In the genomic region with DNA sequence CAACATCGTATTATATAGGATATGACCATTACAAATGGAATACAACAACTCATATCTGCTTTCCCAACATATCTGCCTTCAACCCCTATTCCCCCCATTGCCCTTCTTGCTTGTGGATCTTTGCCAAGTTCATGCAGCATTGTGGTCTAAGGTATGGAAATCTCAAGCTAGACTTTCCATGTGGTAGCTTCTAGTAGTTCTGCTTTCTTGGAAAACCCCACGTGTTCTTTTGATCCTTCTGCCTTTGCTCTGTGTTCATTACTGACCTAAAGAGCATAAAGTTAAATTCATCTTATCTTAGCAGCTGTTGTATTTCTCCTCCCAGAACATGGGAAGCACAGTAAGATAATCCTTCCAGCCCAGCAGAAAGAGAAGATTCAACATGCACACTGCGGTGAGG, we compare ENCODE assay signal across 7 cellular contexts.
"Had no signal": no experiment of that assay in that cellular context is flagged by ENCODE, and none has a peak within 500 bp of the region (broad histone marks: within the 10 kb centered on the region; RNA-seq: fewer than 3 reads in every experiment).

No MANE protein-coding gene starts in this region.

- FAIRE-seq: G401.6, GM12878, GM12891, GM12892, GM18507, GM19239 had no signal

- DNase-seq: GDM1 had no signal

- H3K4me3 ChIP-seq: GM12878 had no signal

- ATAC-seq: GM12878 had no signal
